8 cellular contexts compared by ENCODE assay signal in the genomic region with DNA sequence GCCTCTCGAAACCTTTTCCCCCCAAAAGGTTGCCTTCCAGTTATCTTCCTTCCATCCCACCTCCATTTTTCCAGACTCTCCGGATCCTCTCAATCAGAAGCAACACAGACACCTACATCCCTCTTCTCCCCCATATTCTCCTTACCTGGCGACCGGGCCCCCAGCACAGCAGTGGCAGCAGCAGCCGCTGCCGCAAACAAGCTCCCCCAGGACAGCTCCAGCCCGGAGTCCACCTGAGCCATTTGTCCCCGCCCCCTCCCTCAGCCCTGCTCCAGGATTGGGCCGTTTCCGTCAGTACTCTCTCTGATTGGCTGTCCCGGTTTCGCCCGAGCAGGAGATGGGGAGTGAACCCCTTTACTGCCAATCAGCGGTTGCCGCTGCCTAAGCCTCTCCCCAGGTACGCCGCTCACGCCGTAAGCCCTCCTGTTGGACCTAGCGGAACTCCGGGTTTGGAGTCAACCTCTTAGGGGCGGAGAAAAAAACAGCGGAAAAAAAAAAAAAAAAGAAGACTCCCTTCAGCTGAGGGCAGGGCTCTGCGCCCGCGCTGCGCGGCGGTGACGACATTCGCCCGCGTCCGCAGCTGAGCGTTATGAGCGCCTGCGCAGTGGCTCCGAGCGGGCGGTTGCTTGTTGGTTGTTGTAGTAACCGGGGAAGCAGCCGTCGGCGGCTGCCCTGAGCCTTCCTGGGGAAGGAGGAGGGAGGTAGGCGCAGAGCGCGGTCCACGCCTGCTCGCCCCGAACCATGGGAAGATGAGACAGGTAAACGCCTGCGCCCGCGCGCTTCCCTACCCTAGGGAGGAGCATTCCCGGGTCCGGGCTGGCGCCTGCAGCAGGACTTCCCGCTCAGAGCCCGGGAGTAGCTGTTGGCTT. TPM values are rescaled to one million over a fixed set of nuclear protein-coding genes. Genes with fewer than 3 reads are reported as not detected.
A peak's percentile ranks its signal among the peaks of the same experiment; 100 is the strongest.
DNase-seq lines count a peak whose midpoint lies in the region; ATAC-seq and TF ChIP-seq lines count a peak whose summit lies in the region.

A gene with protein sequence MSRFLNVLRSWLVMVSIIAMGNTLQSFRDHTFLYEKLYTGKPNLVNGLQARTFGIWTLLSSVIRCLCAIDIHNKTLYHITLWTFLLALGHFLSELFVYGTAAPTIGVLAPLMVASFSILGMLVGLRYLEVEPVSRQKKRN (minus strand): TSS at position 247 of the 869 bp plus-strand sequence. CDS start 3,374 bp downstream, outside the sequence.
A gene with protein sequence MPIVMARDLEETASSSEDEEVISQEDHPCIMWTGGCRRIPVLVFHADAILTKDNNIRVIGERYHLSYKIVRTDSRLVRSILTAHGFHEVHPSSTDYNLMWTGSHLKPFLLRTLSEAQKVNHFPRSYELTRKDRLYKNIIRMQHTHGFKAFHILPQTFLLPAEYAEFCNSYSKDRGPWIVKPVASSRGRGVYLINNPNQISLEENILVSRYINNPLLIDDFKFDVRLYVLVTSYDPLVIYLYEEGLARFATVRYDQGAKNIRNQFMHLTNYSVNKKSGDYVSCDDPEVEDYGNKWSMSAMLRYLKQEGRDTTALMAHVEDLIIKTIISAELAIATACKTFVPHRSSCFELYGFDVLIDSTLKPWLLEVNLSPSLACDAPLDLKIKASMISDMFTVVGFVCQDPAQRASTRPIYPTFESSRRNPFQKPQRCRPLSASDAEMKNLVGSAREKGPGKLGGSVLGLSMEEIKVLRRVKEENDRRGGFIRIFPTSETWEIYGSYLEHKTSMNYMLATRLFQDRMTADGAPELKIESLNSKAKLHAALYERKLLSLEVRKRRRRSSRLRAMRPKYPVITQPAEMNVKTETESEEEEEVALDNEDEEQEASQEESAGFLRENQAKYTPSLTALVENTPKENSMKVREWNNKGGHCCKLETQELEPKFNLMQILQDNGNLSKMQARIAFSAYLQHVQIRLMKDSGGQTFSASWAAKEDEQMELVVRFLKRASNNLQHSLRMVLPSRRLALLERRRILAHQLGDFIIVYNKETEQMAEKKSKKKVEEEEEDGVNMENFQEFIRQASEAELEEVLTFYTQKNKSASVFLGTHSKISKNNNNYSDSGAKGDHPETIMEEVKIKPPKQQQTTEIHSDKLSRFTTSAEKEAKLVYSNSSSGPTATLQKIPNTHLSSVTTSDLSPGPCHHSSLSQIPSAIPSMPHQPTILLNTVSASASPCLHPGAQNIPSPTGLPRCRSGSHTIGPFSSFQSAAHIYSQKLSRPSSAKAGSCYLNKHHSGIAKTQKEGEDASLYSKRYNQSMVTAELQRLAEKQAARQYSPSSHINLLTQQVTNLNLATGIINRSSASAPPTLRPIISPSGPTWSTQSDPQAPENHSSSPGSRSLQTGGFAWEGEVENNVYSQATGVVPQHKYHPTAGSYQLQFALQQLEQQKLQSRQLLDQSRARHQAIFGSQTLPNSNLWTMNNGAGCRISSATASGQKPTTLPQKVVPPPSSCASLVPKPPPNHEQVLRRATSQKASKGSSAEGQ (N-terminal part only) (plus strand): TSS at position 617 of the 869 bp plus-strand sequence. CDS start 1,904 bp downstream, outside the sequence.

- peak within 1 kb of the TSS; percentile 96 for H3K4me3 ChIP-seq in OCI-LY3 (ENCODE audit: low read length)

- TF ChIP-seq CTCF in OCI-LY3 (IDR thresholded peaks at IDR 0.05; ENCODE audit: low read depth, low read length) (no peak), endothelial cell (IDR thresholded peaks at IDR 0.05; ENCODE audit: unreplicated experiment) (no peak), mesothelial cell of epicardium (IDR thresholded peaks at IDR 0.05; ENCODE audit: unreplicated experiment) (no peak)

- no peaks in the 10 kb centered on the region for H3K9me3 ChIP-seq in OCI-LY3 (ENCODE audit: insufficient read depth, low read length)

- H3K27me3 Mint-ChIP-seq in endothelial cell (ENCODE audit: unreplicated experiment) (peaks cover 6% of the 10 kb centered on the region), mesothelial cell of epicardium (ENCODE audit: low read depth) (no peaks in the 10 kb centered on the region)

- H3K4me1 ChIP-seq in OCI-LY3 (ENCODE audit: low read length), result peaks cover 8% of the 10 kb centered on the region

- peaks cover 29% of the 10 kb centered on the region for H3K36me3 ChIP-seq in OCI-LY3 (replicated peaks; ENCODE audit: low read depth, low read length)

- H4K20me1 ChIP-seq in OCI-LY3 (ENCODE audit: insufficient read depth, low read length), result 0 out of 2 replicates have a peak, but pooled peaks cover 5% of the 10 kb centered on the region

- H3K9me3 Mint-ChIP-seq in endothelial cell (ENCODE audit: unreplicated experiment) (no peaks in the 10 kb centered on the region), mesothelial cell of epicardium (no peaks in the 10 kb centered on the region)

- peak; percentile 95 for ATAC-seq in GM21515 (IDR thresholded peaks at IDR 0.05; ENCODE audit: unreplicated experiment)

- H3K4me1 Mint-ChIP-seq in endothelial cell (ENCODE audit: unreplicated experiment) (peaks cover 40% of the 10 kb centered on the region), mesothelial cell of epicardium (peaks cover 24% of the 10 kb centered on the region)

- H3K36me3 Mint-ChIP-seq in endothelial cell (ENCODE audit: low read depth, unreplicated experiment) (peaks cover 11% of the 10 kb centered on the region), mesothelial cell of epicardium (peaks cover 6% of the 10 kb centered on the region)

- no peaks in the 10 kb centered on the region for H3K27me3 ChIP-seq in OCI-LY3 (ENCODE audit: low read depth, low read length)

- H3K4me3 Mint-ChIP-seq in endothelial cell (ENCODE audit: unreplicated experiment) (peak within 1 kb of the TSS; percentile 100), mesothelial cell of epicardium (peak within 1 kb of the TSS; percentile 99)

- peak within 1 kb of the TSS; percentile 97 for H3K27ac Mint-ChIP-seq in endothelial cell (ENCODE audit: unreplicated experiment)
- H3K27ac Mint-ChIP-seq in mesothelial cell of epicardium, result peak within 1 kb of the TSS; percentile 99

- DNase-seq in D341Med (ENCODE audit: low spot score), result peak; percentile 98
- peak; percentile 94 for DNase-seq in HuH-7 (ENCODE audit: low spot score)
- peak; percentile 97 for DNase-seq in activated CD8-positive, alpha-beta memory T cell treated with anti-CD3 and anti-CD28 coated beads, Interleukin-2, amount 50 U/mL, for 48 hours
- DNase-seq in endothelial cell (ENCODE audit: low spot score), result peak; percentile 96
- DNase-seq in mesothelial cell of epicardium (ENCODE audit: low spot score in 2 of 2, unreplicated experiment in 2 of 2), result peak; percentile 93 to 97
- DNase-seq in stimulated activated CD8-positive, alpha-beta memory T cell treated with anti-CD3 and anti-CD28 coated beads, Interleukin-15, amount 100 ng/mL, for 48 hours (ENCODE audit: low read depth in 2 of 2), result peak; percentile 92 to 94

- H3K9ac ChIP-seq in OCI-LY3 (ENCODE audit: low read length), result peak within 1 kb of the TSS; percentile 85

- peak within 1 kb of the TSS; percentile 54; the same call in 1 of the 2 replicates for H2AFZ ChIP-seq in OCI-LY3 (ENCODE audit: low read depth, low read length)

- peak within 1 kb of the TSS; percentile 86 for H3K4me2 ChIP-seq in OCI-LY3 (ENCODE audit: low read length)

- H3K27ac ChIP-seq in OCI-LY3 (ENCODE audit: low read length), result peak within 1 kb of the TSS; percentile 60

- H3K79me2 ChIP-seq in OCI-LY3 (ENCODE audit: low read length), result peaks cover 45% of the 10 kb centered on the region

RNA-seq across cellular contexts. Expression of the first gene that starts in this region (rescaled TPM):
- 35.0 TPM for total RNA-seq in endothelial cell (ENCODE audit: unreplicated experiment)
- total RNA-seq in mesothelial cell of epicardium, result 25.5 to 26.3 TPM (median 26.2 TPM) in 3 replicates

RNA-seq across cellular contexts. Expression of the second gene that starts in this region (rescaled TPM):
- 62.8 TPM for total RNA-seq in endothelial cell (ENCODE audit: unreplicated experiment)
- 42.5 to 45.8 TPM (median 45.2 TPM) in 3 replicates for total RNA-seq in mesothelial cell of epicardium

Comparison
In these comparisons a context has a peak if more than half of its experiments do, and no peak if none do; other contexts are left out.
1. Peak in every context shown above with its lines: DNase-seq, ATAC-seq, H3K4me3 ChIP-seq and H3K27ac ChIP-seq.